In genomic region chr19:44909775-44910174, GRCh38 we compare ENCODE assay signal across 1 cellular context.
TF ChIP-seq lines count a peak whose summit lies in the region.

No MANE protein-coding gene starts in this region.

TF ChIP-seq in H1, 55 proteins besides CTCF, POLR2A, EP300 and RAD21:
- TF ChIP-seq SIRT6 (IDR thresholded peaks at IDR 0.05; ENCODE audit: low read length) (no peak), POLR2AphosphoS5 (IDR thresholded peaks at IDR 0.05; ENCODE audit: low read depth, low read length) (peak; percentile 26; the same call in 1 of the 2 replicates)
TF ChIP-seq in H1: peak in this region for 1.
